Comparison of ENCODE assay signal across 20 cellular contexts in the genomic region with DNA sequence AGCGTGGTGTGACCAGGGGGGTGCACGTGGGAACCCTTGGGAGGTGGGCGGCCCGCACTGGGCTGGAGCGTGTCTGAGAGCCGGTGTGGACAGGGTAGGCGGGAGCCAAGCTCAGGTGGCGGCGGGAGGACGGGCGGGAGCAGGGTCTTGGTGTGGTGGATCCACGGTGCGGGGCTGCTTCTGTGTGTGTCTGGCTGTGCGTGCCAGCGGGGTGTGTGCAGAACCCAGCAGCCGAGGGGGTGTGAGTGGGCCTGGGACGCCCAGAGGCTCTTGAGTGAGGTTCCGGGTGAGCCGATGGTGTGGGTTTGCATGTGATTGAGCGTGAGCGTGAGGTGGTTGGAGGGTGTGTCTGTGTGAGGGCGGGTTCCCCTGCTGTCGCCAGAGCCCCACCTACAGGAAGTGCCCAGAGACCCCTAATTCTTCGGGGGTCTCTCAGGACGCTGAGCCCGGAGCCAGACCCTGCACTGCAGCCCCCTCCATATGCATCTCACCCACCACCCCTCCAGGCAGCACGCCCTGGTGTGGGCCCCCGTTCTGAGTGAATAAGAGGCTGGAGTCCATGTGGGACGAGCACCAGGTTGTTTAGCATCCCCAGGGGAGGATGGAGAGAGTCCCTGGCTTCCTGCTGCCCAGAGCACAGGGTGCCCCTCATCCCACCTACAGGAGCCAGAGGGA.
A peak's percentile ranks its signal among the peaks of the same experiment; 100 is the strongest.
DNase-seq lines count a peak whose midpoint lies in the region; ATAC-seq, FAIRE-seq and TF ChIP-seq lines count a peak whose summit lies in the region.
"Had no signal": no experiment of that assay in that cellular context is flagged by ENCODE, and none has a peak within 500 bp of the region (broad histone marks: within the 10 kb centered on the region; RNA-seq: fewer than 3 reads in every experiment).

No MANE protein-coding gene starts in this region.

- no peaks in the 10 kb centered on the region for H4K20me1 ChIP-seq in K562 (replicated peaks; ENCODE audit: control insufficient read depth, insufficient read depth, low read length)

- H3K9me3 Mint-ChIP-seq in CD14-positive monocyte = peaks cover 0 to 14% (median 2%) of the 10 kb centered on the region in 7 donors
- no peaks in the 10 kb centered on the region for H3K9me3 Mint-ChIP-seq in naive thymus-derived CD8-positive, alpha-beta T cell
- H3K9me3 Mint-ChIP-seq: activated CD4-positive, alpha-beta memory T cell treated with anti-CD3 and anti-CD28 coated beads, Interleukin-2, amount 10 ng/mL, durations not matched to agents 7 days and 5 days; natural killer cell treated with Interleukin-12 subunit alpha and Interleukin-12 subunit beta and Interleukin-15 and Interleukin-18, amount 100 ng/mL, for 72 hours had no signal

- H3K4me3 ChIP-seq in K562 = no peak overlapping the region
- H3K4me3 ChIP-seq: dorsolateral prefrontal cortex, psoas muscle, smooth muscle cell had no signal

- no peaks in the 10 kb centered on the region for H3K36me3 ChIP-seq in K562 (ENCODE audit: control insufficient read depth, insufficient read depth, low read length)
- H3K36me3 ChIP-seq: BE2C had no signal

- peaks cover 7 to 22% (median 16%) of the 10 kb centered on the region in 3 donors for H3K27me3 Mint-ChIP-seq in CD14-positive monocyte (ENCODE audit: low read depth in 3 of 3)
- peaks cover 0 to 3% (median 0%) of the 10 kb centered on the region in 5 donors for H3K27me3 Mint-ChIP-seq in naive thymus-derived CD8-positive, alpha-beta T cell

- intact Hi-C loops in CD14-positive monocyte (cut with micrococcal nuclease) = no loop called here
- intact Hi-C loops in K562 (cut with micrococcal nuclease) = no loop called here

- TF ChIP-seq CTCF in CD14-positive monocyte (IDR thresholded peaks at IDR 0.05) (no peak), K562 (IDR thresholded peaks at IDR 0.05 in 2 of 3, conservative IDR thresholded peaks at IDR 0.05 in 1 of 3; ENCODE audit: insufficient read depth in 2 of 3, low read depth in 1 of 3, low read length in 3 of 3) (no peak)

- no peaks in the 10 kb centered on the region for H3K79me2 ChIP-seq in K562 (ENCODE audit: control insufficient read depth, insufficient read depth, low read length)

- peak; percentile 16; the same call in 1 of the 3 replicates for ATAC-seq in K562
- ATAC-seq in naive thymus-derived CD8-positive, alpha-beta T cell = peak; percentile 67 to 88
- ATAC-seq in GM19324 (IDR thresholded peaks at IDR 0.05; ENCODE audit: low FRiP score, unreplicated experiment) = no peak
- ATAC-seq: esophagus mucosa, psoas muscle had no signal

- CTCF ChIA-PET in K562 (lab: Yijun Ruan, JAX; ENCODE audit: low intra/inter-chr PET ratio) = no interaction called here

- no peak for TF ChIP-seq RAD21 in K562 (CRISPR knock-in tag; conservative IDR thresholded peaks at IDR 0.05 in 1 of 2, IDR thresholded peaks at IDR 0.05 in 1 of 2)

- H3K4me1 ChIP-seq in K562 (replicated peaks in 1 of 2; ENCODE audit: control insufficient read depth in 2 of 2, insufficient read depth in 2 of 2, low read length in 2 of 2) = peaks cover 2 to 68% of the 10 kb centered on the region in 2 experiments; a peak in 3 of 5 replicates
- H3K4me1 ChIP-seq: BE2C, psoas muscle had no signal

- H3K27ac ChIP-seq in K562 (ENCODE audit: extremely low read depth, low read depth, low read length) = no peak overlapping the region
- H3K27ac ChIP-seq: dorsolateral prefrontal cortex, psoas muscle had no signal

- H3K9me1 ChIP-seq in K562 (ENCODE audit: control insufficient read depth, insufficient read depth, low read length) = no peaks in the 10 kb centered on the region

- POLR2A ChIA-PET in K562 (lab: Yijun Ruan, JAX) = no interaction called here
- POLR2A ChIA-PET in naive thymus-derived CD8-positive, alpha-beta T cell (lab: Charles Lee) = no interaction called here

- H3K4me2 ChIP-seq in K562 (ENCODE audit: insufficient read depth, low read length) = no peak overlapping the region
- H3K4me2 ChIP-seq: smooth muscle cell had no signal

- peaks cover 16 to 47% of the 10 kb centered on the region in 2 experiments; a peak in 4 of 5 replicates for H3K27me3 ChIP-seq in K562 (ENCODE audit: control insufficient read depth in 2 of 2, insufficient read depth in 2 of 2, low read length in 2 of 2)
- H3K27me3 ChIP-seq: BE2C had no signal

- no peak for FAIRE-seq in K562 (lab: Jason Lieb, UNC)
- FAIRE-seq: bronchial epithelial cell had no signal

- no peak for TF ChIP-seq POLR2A in K562 (conservative IDR thresholded peaks at IDR 0.05)

- no TSS peak for BruUV-seq in K562 (replicated peaks; lab: Mats Ljungman, UMichigan)

- no peaks in the 10 kb centered on the region for H3K36me3 Mint-ChIP-seq in CD14-positive monocyte
- no peaks in the 10 kb centered on the region for H3K36me3 Mint-ChIP-seq in naive thymus-derived CD8-positive, alpha-beta T cell
- H3K36me3 Mint-ChIP-seq: natural killer cell treated with Interleukin-12 subunit alpha and Interleukin-12 subunit beta and Interleukin-15 and Interleukin-18, amount 100 ng/mL, for 72 hours had no signal

- no peaks in the 10 kb centered on the region for H3K9me3 ChIP-seq in K562 (replicated peaks; ENCODE audit: control insufficient read depth, insufficient read depth, low read depth, low read length)
- H3K9me3 ChIP-seq: BE2C, psoas muscle had no signal

- WGBS in K562 (ENCODE audit: insufficient coverage, low coverage, missing lambda C conversion rate) = 6% methylated on average over 22 of the region's 29 CpGs

- H3K4me1 Mint-ChIP-seq in CD14-positive monocyte = peaks cover 6% of the 10 kb centered on the region
- H3K4me1 Mint-ChIP-seq in naive thymus-derived CD8-positive, alpha-beta T cell = peaks cover 9 to 26% (median 14%) of the 10 kb centered on the region in 4 donors

- H2AFZ ChIP-seq in K562 (ENCODE audit: low read depth, low read length) = no peak overlapping the region

- DNase-seq in CD14-positive monocyte (ENCODE audit: low spot score) (peak; percentile 28), DMS153 (lab: John Stamatoyannopoulos, UW) (peak; percentile 38), K562 (ENCODE audit: extremely low read depth in 1 of 4, low spot score in 3 of 4) (no peak), A172 (ENCODE audit: low spot score) (no peak), NCI-H1048 (lab: John Stamatoyannopoulos, UW) (no peak)
- DNase-seq in naive thymus-derived CD8-positive, alpha-beta T cell = peak in 4 of 10 donors; percentile 8 to 62 (median 25)
- DNase-seq: activated CD4-positive, alpha-beta memory T cell treated with anti-CD3 and anti-CD28 coated beads, Interleukin-2, amount 10 ng/mL, durations not matched to agents 7 days and 5 days; activated T-cell treated with anti-CD3 and anti-CD28 coated beads, Interleukin-2, amount 50 U/mL, for 48 hours; BE2C; DMS53; dorsolateral prefrontal cortex; NCI-H187 treated with DMSO at 0.1 percent for 48 hours; NCI-H524; psoas muscle; T-helper 2 cell had no signal

- no peak for TF ChIP-seq EP300 in K562 (IDR thresholded peaks at IDR 0.05; ENCODE audit: low read length)

- no peak overlapping the region for H3K27ac Mint-ChIP-seq in CD14-positive monocyte
- H3K27ac Mint-ChIP-seq in naive thymus-derived CD8-positive, alpha-beta T cell = peak overlapping the region in 6 of 10 donors; percentile 18 to 83 (median 68)
- H3K27ac Mint-ChIP-seq: activated CD4-positive, alpha-beta memory T cell treated with anti-CD3 and anti-CD28 coated beads, Interleukin-2, amount 10 ng/mL, durations not matched to agents 7 days and 5 days; natural killer cell treated with Interleukin-12 subunit alpha and Interleukin-12 subunit beta and Interleukin-15 and Interleukin-18, amount 100 ng/mL, for 72 hours had no signal

- H3K4me3 Mint-ChIP-seq in CD14-positive monocyte = no peak overlapping the region
- H3K4me3 Mint-ChIP-seq in naive thymus-derived CD8-positive, alpha-beta T cell = peak overlapping the region in 8 of 10 donors; percentile 6 to 72 (median 52)
- H3K4me3 Mint-ChIP-seq: activated CD4-positive, alpha-beta memory T cell treated with anti-CD3 and anti-CD28 coated beads, Interleukin-2, amount 10 ng/mL, durations not matched to agents 7 days and 5 days; natural killer cell treated with Interleukin-12 subunit alpha and Interleukin-12 subunit beta and Interleukin-15 and Interleukin-18, amount 100 ng/mL, for 72 hours had no signal

- in situ Hi-C loops in K562 (cut with MboI) = no loop called here

- H3K9ac ChIP-seq in K562 (ENCODE audit: insufficient read depth in 1 of 2, low read depth in 2 of 2, low read length in 2 of 2) = peak overlapping the region in 1 of 2 experiments; percentile 78; a peak in 2 of 4 replicates

TF ChIP-seq in K562, 482 proteins besides CTCF, POLR2A, EP300 and RAD21 (continues in another document):
- TF ChIP-seq, protein P1, sequence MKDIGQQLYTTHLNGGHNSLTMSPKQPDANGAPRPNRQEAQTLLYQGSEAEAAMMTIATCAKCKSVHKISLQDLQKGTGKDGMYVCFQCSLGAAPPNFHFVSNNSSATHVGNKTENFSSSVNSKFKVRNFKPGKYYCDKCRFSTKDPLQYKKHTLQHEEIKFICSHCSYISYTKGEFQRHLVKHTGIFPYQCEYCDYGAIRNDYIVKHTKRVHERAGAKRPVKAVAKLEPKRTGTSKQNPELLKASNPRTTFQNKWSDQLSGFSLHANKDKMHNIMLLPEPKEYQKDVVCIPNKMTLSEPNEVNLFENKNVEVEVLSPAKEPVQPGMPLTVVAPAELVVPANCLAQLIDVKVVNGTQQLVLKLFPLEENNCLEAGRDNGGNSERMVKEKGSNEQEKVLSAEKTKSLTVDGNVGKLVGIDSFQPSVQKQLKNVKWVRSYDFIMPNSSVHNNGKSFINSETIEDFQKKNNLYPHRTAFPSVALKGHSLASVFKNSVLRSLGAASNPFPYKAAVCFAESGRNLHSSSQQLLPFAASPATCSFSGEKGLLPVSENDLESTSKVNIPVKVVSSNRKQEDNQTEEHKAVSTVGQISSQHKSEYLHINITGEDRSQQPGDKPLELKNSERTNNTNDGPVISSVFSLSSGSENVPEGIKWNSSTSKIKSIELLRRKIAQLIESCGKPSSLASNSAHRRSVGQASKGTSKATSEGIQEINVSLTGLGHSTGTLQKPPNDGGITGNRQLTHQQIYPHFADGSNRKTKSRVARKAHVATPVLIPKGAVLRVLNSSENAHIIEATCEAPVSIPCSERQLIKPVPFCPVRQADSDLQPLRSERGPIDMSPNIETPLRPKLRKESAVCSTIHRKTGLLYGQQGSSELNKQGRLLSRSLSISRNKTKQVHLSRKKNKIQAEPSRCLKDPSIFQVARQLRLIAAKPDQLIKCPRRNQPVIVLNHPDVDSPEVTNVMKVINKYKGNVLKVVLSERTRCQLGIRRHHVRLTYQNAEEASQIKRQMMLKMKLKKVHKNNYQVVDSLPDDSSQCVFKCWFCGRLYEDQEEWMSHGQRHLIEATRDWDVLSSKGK (CRISPR knock-in tag; IDR thresholded peaks at IDR 0.05) = no peak
- TF ChIP-seq GABPB2 (CRISPR knock-in tag; conservative IDR thresholded peaks at IDR 0.05) (no peak), ZNF311 (CRISPR knock-in tag; IDR thresholded peaks at IDR 0.05) (no peak)

Comparison
In these comparisons a context has a peak if more than half of its experiments do, and no peak if none do; other contexts are left out.
1. DNase-seq: peak in CD14-positive monocyte (single experiment) and DMS153 (single experiment); none in K562 (0 of 4), A172 (single experiment) and NCI-H1048 (single experiment).
2. H3K27ac Mint-ChIP-seq: peak in naive thymus-derived CD8-positive, alpha-beta T cell (6 of 10); none in CD14-positive monocyte (0 of 7).
3. H3K4me3 Mint-ChIP-seq: peak in naive thymus-derived CD8-positive, alpha-beta T cell (8 of 10); none in CD14-positive monocyte (0 of 2).